Comparison of ENCODE assay signal across 8 cellular contexts in the genomic region with DNA sequence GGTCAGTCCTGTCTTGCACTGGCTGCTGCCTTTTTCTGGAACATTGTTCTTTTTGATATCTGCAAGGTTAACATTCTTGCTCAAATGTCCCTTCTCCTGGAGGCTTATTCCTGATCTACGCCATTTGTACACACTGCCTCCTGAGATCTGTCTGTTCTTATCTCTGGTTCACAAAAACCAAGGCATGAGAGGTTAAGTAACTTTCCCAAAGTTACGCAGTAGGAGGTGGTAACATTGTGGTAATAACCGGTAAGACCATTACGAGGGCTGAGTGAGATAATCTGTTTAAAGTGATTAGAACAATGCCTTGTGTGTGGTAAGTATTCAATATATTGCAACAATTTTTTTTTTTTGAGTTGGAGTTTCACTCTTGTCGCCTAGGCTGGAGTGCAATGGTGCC.
"Had no signal": no experiment of that assay in that cellular context is flagged by ENCODE, and none has a peak within 500 bp of the region (broad histone marks: within the 10 kb centered on the region; RNA-seq: fewer than 3 reads in every experiment).

No MANE protein-coding gene starts in this region.

- H3K4me3 ChIP-seq: GM12878 had no signal

- ATAC-seq: GM12878 had no signal

- DNase-seq: GDM1, GF-D8 had no signal

- FAIRE-seq: G401.6, GM12878, GM12891, GM12892, GM18507, GM19239 had no signal
